Comparison of ENCODE assay signal across 9 cellular contexts in the genomic region with DNA sequence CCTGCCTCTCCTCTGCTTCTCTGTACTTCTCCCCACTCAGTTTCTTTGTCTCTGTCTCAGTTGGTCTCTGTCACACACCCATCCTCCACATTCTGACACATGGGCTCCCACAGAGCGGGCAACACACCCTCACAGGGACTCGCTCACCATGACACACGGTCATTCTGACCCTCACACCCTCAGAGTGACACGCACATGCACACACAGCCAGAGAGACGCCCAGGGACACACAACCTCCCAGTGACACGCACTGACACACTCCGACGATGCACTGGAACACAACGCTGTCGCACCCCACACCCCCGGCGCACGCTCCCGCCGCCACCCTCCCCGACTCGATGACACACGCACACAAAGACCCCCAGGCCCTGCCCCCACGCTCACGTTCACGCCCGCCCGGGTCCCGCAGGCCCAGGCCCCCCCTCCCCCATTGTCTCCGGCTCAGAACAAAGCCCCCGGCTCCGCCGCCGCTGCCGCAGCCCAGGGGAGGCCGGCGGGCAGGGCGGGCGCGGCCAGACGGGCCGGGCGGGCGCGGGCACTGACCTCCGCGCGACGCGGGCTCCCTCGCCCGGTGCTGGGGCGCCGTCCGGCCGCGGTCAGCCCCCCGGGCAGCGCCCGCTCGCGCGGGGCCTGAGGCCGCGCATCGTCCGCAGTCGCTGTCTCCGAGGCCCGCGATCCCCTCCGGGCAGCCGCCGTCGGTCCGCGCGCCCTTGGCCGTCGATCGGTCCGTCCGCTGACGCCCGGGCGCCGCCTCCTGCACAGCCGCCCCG. TPM values are rescaled to one million over a fixed set of nuclear protein-coding genes. Genes with fewer than 3 reads are reported as not detected.
DNase-seq lines count a peak whose midpoint lies in the region; ATAC-seq and TF ChIP-seq lines count a peak whose summit lies in the region.
"Had no signal": no experiment of that assay in that cellular context is flagged by ENCODE, and none has a peak within 500 bp of the region (broad histone marks: within the 10 kb centered on the region; RNA-seq: fewer than 3 reads in every experiment).

No MANE protein-coding gene starts in this region.

- H3K4me3 ChIP-seq in Caco-2 (ENCODE audit: low read depth, low read length) (peak overlapping the region; percentile 34), WERI-Rb-1 (ENCODE audit: low read depth, low read length) (peak overlapping the region; percentile 48), fibroblast of villous mesenchyme (ENCODE audit: low read depth, low read length) (peak overlapping the region; percentile 62), prostate gland (peak overlapping the region; percentile 35 to 43)

- H3K27ac ChIP-seq in WERI-Rb-1 (no peak overlapping the region), prostate gland (peak overlapping the region; percentile 27 to 52)

- POLR2A ChIA-PET in Caco-2 (lab: Charles Lee): no interaction called here

- H3K36me3 ChIP-seq in Caco-2 (ENCODE audit: control insufficient read depth, insufficient read depth, low read length) (no peaks in the 10 kb centered on the region), WERI-Rb-1 (peaks cover 4% of the 10 kb centered on the region), prostate gland (no peaks in the 10 kb centered on the region)

- H3K4me3 Mint-ChIP-seq in Caco-2 (ENCODE audit: unreplicated experiment): no peak overlapping the region

- no TSS peak for BruUV-seq in Caco-2 (replicated peaks; lab: Mats Ljungman, UMichigan)

- peaks cover 1% of the 10 kb centered on the region for H3K27me3 ChIP-seq in Caco-2 (replicated peaks; ENCODE audit: control insufficient read depth, insufficient read depth, low read length)
- H3K27me3 ChIP-seq in WERI-Rb-1 (ENCODE audit: insufficient read depth, low read depth, severe bottlenecking): no peaks in the 10 kb centered on the region
- H3K27me3 ChIP-seq in prostate gland (replicated peaks; ENCODE audit: insufficient read depth): no peaks in the 10 kb centered on the region

- ATAC-seq in GM21381 (IDR thresholded peaks at IDR 0.05; ENCODE audit: unreplicated experiment): no peak

- H3K4me1 Mint-ChIP-seq in Caco-2 (ENCODE audit: low read depth, unreplicated experiment): no peaks in the 10 kb centered on the region

- DNase-seq in Caco-2: no peak
- DNase-seq in WERI-Rb-1: peak; percentile 30
- DNase-seq in fibroblast of villous mesenchyme (ENCODE audit: low read depth): no peak
- DNase-seq in prostate gland (ENCODE audit: low spot score): no peak
- no peak for DNase-seq in hippocampal formation (lab: John Stamatoyannopoulos, UW)
- no peak for DNase-seq in NCI-H1436 treated with DMSO at 0.1 percent for 48 hours (lab: John Stamatoyannopoulos, UW)
- DNase-seq in NCI-H1048 (lab: John Stamatoyannopoulos, UW): no peak

- H3K9me3 ChIP-seq in Caco-2: no peaks in the 10 kb centered on the region
- no peaks in the 10 kb centered on the region for H3K9me3 ChIP-seq in WERI-Rb-1 (ENCODE audit: severe bottlenecking)
- no peaks in the 10 kb centered on the region for H3K9me3 ChIP-seq in prostate gland

- under 1% methylated on average over 60 of the region's 84 CpGs for WGBS in prostate gland

- intact Hi-C loops in Caco-2 (cut with micrococcal nuclease; ENCODE audit: unreplicated experiment): no loop called here
- intact Hi-C loops in prostate gland (cut with DNase I): loop anchor here (5.0 kb wide), 1 partner anchor 53 kb away; the partner anchor contains the start of genes ILK and RRP8

- no peaks in the 10 kb centered on the region for H3K36me3 Mint-ChIP-seq in Caco-2 (ENCODE audit: insufficient read depth, unreplicated experiment)
- H3K36me3 Mint-ChIP-seq: brain had no signal

- no peaks in the 10 kb centered on the region for H3K9me3 Mint-ChIP-seq in Caco-2 (ENCODE audit: unreplicated experiment)
- H3K9me3 Mint-ChIP-seq: brain had no signal

- CTCF ChIA-PET in Caco-2 (lab: Charles Lee): no interaction called here

- no peak for TF ChIP-seq CTCF in Caco-2 (IDR thresholded peaks at IDR 0.05; ENCODE audit: insufficient read depth in 1 of 2, low read depth in 1 of 2, low read length in 1 of 2, severe bottlenecking in 1 of 2, unreplicated experiment in 1 of 2)
- TF ChIP-seq CTCF in WERI-Rb-1 (IDR thresholded peaks at IDR 0.05; ENCODE audit: low read depth, low read length): no peak
- no peak for TF ChIP-seq CTCF in fibroblast of villous mesenchyme (IDR thresholded peaks at IDR 0.05; ENCODE audit: insufficient read depth, low read depth, low read length)
- TF ChIP-seq CTCF in prostate gland (IDR thresholded peaks at IDR 0.05): no peak

- H3K27ac Mint-ChIP-seq in Caco-2 (ENCODE audit: unreplicated experiment): no peak overlapping the region

- H3K27me3 Mint-ChIP-seq in Caco-2 (ENCODE audit: insufficient read depth, unreplicated experiment): peaks cover 12% of the 10 kb centered on the region

- no peak for TF ChIP-seq POLR2A in prostate gland (IDR thresholded peaks at IDR 0.05)

- H3K4me1 ChIP-seq in Caco-2 (peaks cover 8% of the 10 kb centered on the region; the same call in 1 of the 2 replicates), prostate gland (replicated peaks) (no peaks in the 10 kb centered on the region)

RNA-seq across cellular contexts. Expression of gene DCHS1, which starts 0.4 kb away (rescaled TPM):
- total RNA-seq in Caco-2 (2022) (1.7 and 2.0 TPM in 2 replicates), fibroblast of villous mesenchyme (33.7 and 63.8 TPM in 2 replicates), prostate gland (10 to 100 TPM; 11.2 to 17.4 TPM)

RNA-seq across cellular contexts. Expression of gene MRPL17, which starts 27.9 kb away (rescaled TPM):
- 57.8 and 60.8 TPM in 2 replicates for total RNA-seq in Caco-2 (2022)
- total RNA-seq in fibroblast of villous mesenchyme: 58.6 and 70.0 TPM in 2 replicates
- total RNA-seq in prostate gland: 10 to 100 TPM; 18.3 to 44.6 TPM

RNA-seq across cellular contexts. Expression of gene TPP1, which starts 36.0 kb away (rescaled TPM):
- total RNA-seq in Caco-2 (2022): 61.7 TPM in 2 replicates
- 98.4 and 110 TPM in 2 replicates for total RNA-seq in fibroblast of villous mesenchyme
- 100 to 1,000 TPM in 1 of 2 donors, 10 to 100 TPM in 1; 94.6 to 147 TPM for total RNA-seq in prostate gland

RNA-seq across cellular contexts. Expression of gene TAF10, which starts 43.2 kb away (rescaled TPM):
- total RNA-seq in Caco-2 (2022): 142 and 143 TPM in 2 replicates
- total RNA-seq in fibroblast of villous mesenchyme: 28.0 and 28.9 TPM in 2 replicates
- 100 to 1,000 TPM; 130 to 193 TPM for total RNA-seq in prostate gland

RNA-seq across cellular contexts. Expression of gene ILK, which starts 51.6 kb away (rescaled TPM):
- total RNA-seq in Caco-2 (2022): 117 and 119 TPM in 2 replicates
- total RNA-seq in fibroblast of villous mesenchyme: 298 and 323 TPM in 2 replicates
- 100 to 1,000 TPM; 172 to 195 TPM for total RNA-seq in prostate gland
